In genomic region chr2:102117488-102117887, GRCh38 we compare ENCODE assay signal across 1 cellular context.
TF ChIP-seq lines count a peak whose summit lies in the region.

No MANE protein-coding gene starts in this region.

TF ChIP-seq in HepG2, 621 proteins besides CTCF, POLR2A, EP300 and RAD21 (continued from another document):
- TF ChIP-seq, protein P1, sequence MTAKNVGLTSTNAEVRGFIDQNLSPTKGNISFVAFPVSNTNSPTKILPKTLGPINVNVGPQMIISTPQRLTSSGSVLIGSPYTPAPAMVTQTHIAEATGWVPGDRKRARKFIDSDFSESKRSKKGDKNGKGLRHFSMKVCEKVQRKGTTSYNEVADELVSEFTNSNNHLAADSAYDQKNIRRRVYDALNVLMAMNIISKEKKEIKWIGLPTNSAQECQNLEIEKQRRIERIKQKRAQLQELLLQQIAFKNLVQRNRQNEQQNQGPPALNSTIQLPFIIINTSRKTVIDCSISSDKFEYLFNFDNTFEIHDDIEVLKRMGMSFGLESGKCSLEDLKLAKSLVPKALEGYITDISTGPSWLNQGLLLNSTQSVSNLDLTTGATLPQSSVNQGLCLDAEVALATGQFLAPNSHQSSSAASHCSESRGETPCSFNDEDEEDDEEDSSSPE (CRISPR knock-in tag; IDR thresholded peaks at IDR 0.05): no peak
- TF ChIP-seq ZNF776 (CRISPR knock-in tag; IDR thresholded peaks at IDR 0.05): no peak
